Comparison of ENCODE assay signal across 15 cellular contexts in the genomic region with DNA sequence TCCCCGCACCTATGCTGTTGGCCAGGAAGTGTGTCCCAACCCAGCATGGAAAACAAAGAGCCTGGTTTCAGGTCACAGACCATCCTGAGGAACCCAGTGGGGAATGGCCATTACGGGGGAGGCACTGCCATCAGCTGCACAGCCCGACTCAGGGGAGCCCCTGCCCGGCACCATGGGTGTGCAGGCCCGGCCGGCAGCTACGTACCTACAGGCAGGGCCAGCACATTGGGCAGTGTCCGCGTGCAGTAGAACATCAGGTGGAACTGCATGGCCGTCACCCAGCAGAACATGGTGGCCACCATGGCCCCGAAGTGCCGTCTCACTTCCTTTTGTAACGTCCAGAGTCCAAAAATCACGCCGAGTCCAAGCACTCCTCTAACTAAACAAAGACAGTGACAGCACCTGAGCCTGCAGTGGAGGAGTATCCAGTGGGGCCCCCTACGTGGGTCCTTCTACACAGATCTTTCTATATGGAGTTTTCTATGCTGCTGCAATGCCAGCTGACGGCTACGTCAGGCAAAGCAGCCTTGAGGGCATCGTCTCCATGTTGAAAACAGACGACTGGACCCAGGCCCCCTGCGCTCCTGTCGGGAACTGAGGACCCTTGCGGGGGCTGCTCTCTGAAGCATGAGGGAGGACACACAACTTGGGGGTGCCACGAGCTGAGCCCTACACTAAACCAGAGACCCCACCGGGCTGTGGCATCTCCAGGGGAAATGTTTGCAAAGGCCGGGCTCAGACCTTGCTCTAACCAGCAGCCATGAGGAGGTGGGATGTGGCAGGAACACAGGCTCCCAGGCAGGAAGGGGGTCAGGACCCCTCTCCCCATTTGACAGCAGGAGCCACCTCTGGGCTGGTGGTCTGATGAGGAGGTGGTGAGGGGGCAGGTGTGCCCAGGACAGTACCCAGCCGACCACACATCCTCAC. TPM values are rescaled to one million over a fixed set of nuclear protein-coding genes. Genes with fewer than 3 reads are reported as not detected.
DNase-seq lines count a peak whose midpoint lies in the region; ATAC-seq, FAIRE-seq and TF ChIP-seq lines count a peak whose summit lies in the region.
"Had no signal": no experiment of that assay in that cellular context is flagged by ENCODE, and none has a peak within 500 bp of the region (broad histone marks: within the 10 kb centered on the region; RNA-seq: fewer than 3 reads in every experiment).

No MANE protein-coding gene starts in this region.

- no TSS peak for BruUV-seq in HepG2 (replicated peaks; lab: Mats Ljungman, UMichigan)

- no peaks in the 10 kb centered on the region for H3K9me3 Mint-ChIP-seq in neural crest cell
- H3K9me3 Mint-ChIP-seq: CD8-positive, alpha-beta memory T cell; HFFc6 had no signal

- intact Hi-C loops in HepG2 (cut with micrococcal nuclease; ENCODE audit: unreplicated experiment) = no loop called here

- ATAC-seq in T-helper 17 cell (no peak), HepG2 (peak; percentile 21; the same call in 1 of the 3 replicates), HG03571 (IDR thresholded peaks at IDR 0.05; ENCODE audit: unreplicated experiment) (no peak)
- ATAC-seq: A549 had no signal

- H3K36me3 Mint-ChIP-seq in T-helper 17 cell (ENCODE audit: low read depth) = no peaks in the 10 kb centered on the region
- peaks cover 2% of the 10 kb centered on the region for H3K36me3 Mint-ChIP-seq in neural crest cell (ENCODE audit: low read depth)

- no peak overlapping the region for H3K4me2 ChIP-seq in HepG2 (ENCODE audit: low read depth, low read length)
- H3K4me2 ChIP-seq: A549 had no signal

- DNase-seq in T-helper 17 cell (no peak), HepG2 (ENCODE audit: low spot score) (no peak), neural crest cell (ENCODE audit: low read depth, low spot score) (no peak), GM13976 (ENCODE audit: low spot score) (no peak), NAMALWA (ENCODE audit: low spot score) (no peak)
- DNase-seq: BE2C; Caco-2; CD8-positive, alpha-beta memory T cell; DND-41; GDM1; HCEC 1CT; HFFc6 had no signal

- no peak for TF ChIP-seq RAD21 in HepG2 (CRISPR knock-in tag; IDR thresholded peaks at IDR 0.05)

- H4K20me1 ChIP-seq in HepG2 (ENCODE audit: insufficient read depth, low read length) = no peaks in the 10 kb centered on the region

- H2AFZ ChIP-seq in HepG2 (ENCODE audit: low read length) = no peak overlapping the region

- WGBS in HepG2 (ENCODE audit: low lambda C conversion rate) = 67% methylated on average over 11 of the region's 27 CpGs

- H3K36me3 ChIP-seq in HepG2 (replicated peaks in 1 of 2; ENCODE audit: control insufficient read depth in 1 of 2, insufficient read depth in 2 of 2, low read length in 2 of 2) = peaks cover 9 to 32% of the 10 kb centered on the region in 2 experiments; a peak in 4 of 5 replicates

- CTCF ChIA-PET in HepG2 (lab: Yijun Ruan, JAX; ENCODE audit: low intra/inter-chr PET ratio, low total read pairs) = no interaction called here

- H3K27ac Mint-ChIP-seq in T-helper 17 cell (peak overlapping the region; percentile 27), neural crest cell (ENCODE audit: unreplicated experiment) (no peak overlapping the region)
- H3K27ac Mint-ChIP-seq: HFFc6 had no signal

- no peak overlapping the region for H3K4me3 ChIP-seq in HepG2 (replicated peaks in 1 of 3; ENCODE audit: insufficient read depth in 1 of 3, low read depth in 2 of 3, low read length in 3 of 3)
- H3K4me3 ChIP-seq: A549 had no signal

- H3K4me1 ChIP-seq in HepG2 (ENCODE audit: insufficient read depth, low read length) = peaks cover 12% of the 10 kb centered on the region
- H3K4me1 ChIP-seq: A549, BE2C, Caco-2 had no signal

- no peaks in the 10 kb centered on the region for H3K79me2 ChIP-seq in HepG2 (ENCODE audit: insufficient read depth, low read length)

- no peaks in the 10 kb centered on the region for H3K27me3 Mint-ChIP-seq in T-helper 17 cell
- no peaks in the 10 kb centered on the region for H3K27me3 Mint-ChIP-seq in neural crest cell (ENCODE audit: low read depth)
- H3K27me3 Mint-ChIP-seq: CD8-positive, alpha-beta memory T cell had no signal

- H3K4me3 Mint-ChIP-seq in T-helper 17 cell (no peak overlapping the region), neural crest cell (peak overlapping the region; percentile 38)
- H3K4me3 Mint-ChIP-seq: HFFc6 had no signal

- H3K4me1 Mint-ChIP-seq in T-helper 17 cell (peaks cover 8% of the 10 kb centered on the region), neural crest cell (no peaks in the 10 kb centered on the region)

- no peaks in the 10 kb centered on the region for H3K27me3 ChIP-seq in HepG2 (ENCODE audit: control insufficient read depth in 1 of 2, insufficient read depth in 2 of 2, low read length in 2 of 2)
- H3K27me3 ChIP-seq: BE2C had no signal

- TF ChIP-seq EP300 in HepG2 (IDR thresholded peaks at IDR 0.05; ENCODE audit: low read depth in 2 of 2, low read length in 2 of 2) (no peak), HepG2 (CRISPR knock-in tag; IDR thresholded peaks at IDR 0.05; ENCODE audit: borderline replicate concordance) (no peak)

- in situ Hi-C loops in HepG2 (cut with HindIII; ENCODE audit: extremely low pct_ligation_motif_present, low pct_unique_long_range_greater_than_20kb) (no loop called here), GM13976 (cut with MboI; ENCODE audit: low sequenced_read_pairs, unreplicated experiment) (no loop called here)

- TF ChIP-seq CTCF in HepG2 (CRISPR knock-in tag; IDR thresholded peaks at IDR 0.05) (no peak), neural crest cell (conservative IDR thresholded peaks at IDR 0.05) (no peak), GM13976 (IDR thresholded peaks at IDR 0.05; ENCODE audit: borderline replicate concordance, control extremely low read depth, extremely low read depth, insufficient read depth, missing control alignments) (no peak)

- H3K27ac ChIP-seq in HepG2 (ENCODE audit: extremely low read length, insufficient read depth, low read length) = no peak overlapping the region
- H3K27ac ChIP-seq: A549 had no signal

- FAIRE-seq in HepG2 (lab: Jason Lieb, UNC) = no peak
- FAIRE-seq: A549, GM12892 had no signal

- POLR2A ChIA-PET in HepG2 (lab: Yijun Ruan, JAX) = no interaction called here

- no peaks in the 10 kb centered on the region for H3K9me3 ChIP-seq in T-helper 17 cell (ENCODE audit: control insufficient read depth, low read length, poor library complexity, severe bottlenecking)
- no peaks in the 10 kb centered on the region for H3K9me3 ChIP-seq in HepG2 (ENCODE audit: low read length)
- H3K9me3 ChIP-seq: A549, BE2C, Caco-2 had no signal

- TF ChIP-seq POLR2A in HepG2 (IDR thresholded peaks at IDR 0.05; ENCODE audit: insufficient read depth in 1 of 2, low read depth in 2 of 2, low read length in 2 of 2) = no peak

- no peak overlapping the region for H3K9ac ChIP-seq in HepG2 (ENCODE audit: insufficient read depth, low read depth, low read length)

RNA-seq across cellular contexts. Expression of a gene that starts 7.7 kb away (rescaled TPM):
- total RNA-seq in T-helper 17 cell (10 to 100 TPM; 13.7 to 15.4 TPM), HepG2 (2016; rRNA removed; fragmentation: Illumina TruSeq; extraction: Trizol) (6.6 and 15.8 TPM in 2 replicates), neural crest cell (21.2 and 24.7 TPM in 2 replicates)
- total RNA-seq in HepG2 (2016; cell fraction: cytosol; rRNA removed; fragmentation: Illumina TruSeq; extraction: Trizol; ENCODE audit: low read depth) = 1.5 and 3.0 TPM in 2 replicates
- total RNA-seq in HepG2 (2016; cell fraction: insoluble cytoplasmic fraction; rRNA removed; fragmentation: Illumina TruSeq; extraction: Trizol) = 6.8 and 15.6 TPM in 2 replicates
- 6.4 and 10.5 TPM in 2 replicates for total RNA-seq in HepG2 (2016; cell fraction: membrane; rRNA removed; fragmentation: Illumina TruSeq; extraction: Trizol)
- 10.6 and 14.2 TPM in 2 replicates for total RNA-seq in HepG2 (2016; cell fraction: nucleus; rRNA removed; fragmentation: Illumina TruSeq; extraction: Trizol)
- 7.8 and 9.5 TPM in 2 replicates for polyA plus RNA-seq in HepG2 (2011; rRNA removed)
- 5.9 and 6.1 TPM in 2 replicates for polyA plus RNA-seq in HepG2 (2011; cell fraction: cytosol; rRNA removed)
- 25.1 and 26.7 TPM in 2 replicates for polyA plus RNA-seq in HepG2 (2011; cell fraction: nucleus; rRNA removed)
- polyA plus RNA-seq in HepG2 (2012) = 9.4 and 10.0 TPM in 2 replicates
- polyA plus RNA-seq in HepG2 (2016; cell fraction: cytosol; fragmentation: Illumina TruSeq; extraction: Trizol; ENCODE audit: low read depth) = 2.9 and 3.3 TPM in 2 replicates
- 6.1 and 6.8 TPM in 2 replicates for polyA plus RNA-seq in HepG2 (2016; cell fraction: insoluble cytoplasmic fraction; fragmentation: Illumina TruSeq; extraction: Trizol; ENCODE audit: low read depth)
- polyA plus RNA-seq in HepG2 (2016; cell fraction: membrane; fragmentation: Illumina TruSeq; extraction: Trizol; ENCODE audit: low read depth) = 5.6 and 6.9 TPM in 2 replicates
- polyA plus RNA-seq in HepG2 (2016; cell fraction: nucleus; fragmentation: Illumina TruSeq; extraction: Trizol; ENCODE audit: insufficient read depth, low read depth) = 26.3 and 30.4 TPM in 2 replicates
- 5.8 and 12.8 TPM in 2 replicates for polyA minus RNA-seq in HepG2 (2011; rRNA and poly(A)+ RNA removed; ENCODE audit: low replicate concordance)
- 5.7 and 7.1 TPM in 2 replicates for polyA minus RNA-seq in HepG2 (2011; cell fraction: cytosol; rRNA and poly(A)+ RNA removed)
- 3.4 and 4.5 TPM in 2 replicates for polyA minus RNA-seq in HepG2 (2011; cell fraction: nucleus; rRNA and poly(A)+ RNA removed)

RNA-seq across cellular contexts. Expression of a gene that starts 7.9 kb away (rescaled TPM):
- total RNA-seq in T-helper 17 cell (10 to 100 TPM; 28.1 to 36.7 TPM), HepG2 (2016; rRNA removed; fragmentation: Illumina TruSeq; extraction: Trizol) (19.6 and 44.7 TPM in 2 replicates), neural crest cell (39.6 and 43.8 TPM in 2 replicates)
- total RNA-seq in HepG2 (2016; cell fraction: cytosol; rRNA removed; fragmentation: Illumina TruSeq; extraction: Trizol; ENCODE audit: low read depth) = 22.4 and 24.2 TPM in 2 replicates
- 18.8 and 46.8 TPM in 2 replicates for total RNA-seq in HepG2 (2016; cell fraction: insoluble cytoplasmic fraction; rRNA removed; fragmentation: Illumina TruSeq; extraction: Trizol)
- total RNA-seq in HepG2 (2016; cell fraction: membrane; rRNA removed; fragmentation: Illumina TruSeq; extraction: Trizol) = 27.6 and 29.9 TPM in 2 replicates
- 35.5 and 40.6 TPM in 2 replicates for total RNA-seq in HepG2 (2016; cell fraction: nucleus; rRNA removed; fragmentation: Illumina TruSeq; extraction: Trizol)
- 17.2 and 20.2 TPM in 2 replicates for polyA plus RNA-seq in HepG2 (2011; rRNA removed)
- polyA plus RNA-seq in HepG2 (2011; cell fraction: cytosol; rRNA removed) = 16.7 and 25.6 TPM in 2 replicates
- 44.2 and 48.8 TPM in 2 replicates for polyA plus RNA-seq in HepG2 (2011; cell fraction: nucleus; rRNA removed)
- 9.4 and 10.2 TPM in 2 replicates for polyA plus RNA-seq in HepG2 (2012)
- polyA plus RNA-seq in HepG2 (2016; cell fraction: cytosol; fragmentation: Illumina TruSeq; extraction: Trizol; ENCODE audit: low read depth) = 25.8 and 29.9 TPM in 2 replicates
- polyA plus RNA-seq in HepG2 (2016; cell fraction: insoluble cytoplasmic fraction; fragmentation: Illumina TruSeq; extraction: Trizol; ENCODE audit: low read depth) = 22.7 and 25.1 TPM in 2 replicates
- 26.9 and 27.0 TPM in 2 replicates for polyA plus RNA-seq in HepG2 (2016; cell fraction: membrane; fragmentation: Illumina TruSeq; extraction: Trizol; ENCODE audit: low read depth)
- polyA plus RNA-seq in HepG2 (2016; cell fraction: nucleus; fragmentation: Illumina TruSeq; extraction: Trizol; ENCODE audit: insufficient read depth, low read depth) = 89.1 and 100 TPM in 2 replicates
- 6.9 and 14.7 TPM in 2 replicates for polyA minus RNA-seq in HepG2 (2011; rRNA and poly(A)+ RNA removed; ENCODE audit: low replicate concordance)
- 4.4 and 5.2 TPM in 2 replicates for polyA minus RNA-seq in HepG2 (2011; cell fraction: cytosol; rRNA and poly(A)+ RNA removed)
- 4.5 and 4.7 TPM in 2 replicates for polyA minus RNA-seq in HepG2 (2011; cell fraction: nucleus; rRNA and poly(A)+ RNA removed)

RNA-seq across cellular contexts. Expression of a gene that starts 50.1 kb away (rescaled TPM):
- total RNA-seq in T-helper 17 cell (100 to 1,000 TPM; 227 to 241 TPM), HepG2 (2016; rRNA removed; fragmentation: Illumina TruSeq; extraction: Trizol) (18.2 and 31.2 TPM in 2 replicates), neural crest cell (29.9 and 31.0 TPM in 2 replicates)
- total RNA-seq in HepG2 (2016; cell fraction: cytosol; rRNA removed; fragmentation: Illumina TruSeq; extraction: Trizol; ENCODE audit: low read depth) = 12.4 and 12.6 TPM in 2 replicates
- total RNA-seq in HepG2 (2016; cell fraction: insoluble cytoplasmic fraction; rRNA removed; fragmentation: Illumina TruSeq; extraction: Trizol) = 17.3 and 32.7 TPM in 2 replicates
- total RNA-seq in HepG2 (2016; cell fraction: membrane; rRNA removed; fragmentation: Illumina TruSeq; extraction: Trizol) = 27.1 and 31.2 TPM in 2 replicates
- 24.6 and 30.5 TPM in 2 replicates for total RNA-seq in HepG2 (2016; cell fraction: nucleus; rRNA removed; fragmentation: Illumina TruSeq; extraction: Trizol)
- polyA plus RNA-seq in HepG2 (2011; rRNA removed) = 21.6 and 24.1 TPM in 2 replicates
- polyA plus RNA-seq in HepG2 (2011; cell fraction: cytosol; rRNA removed) = 21.4 and 47.8 TPM in 2 replicates
- 121 and 136 TPM in 2 replicates for polyA plus RNA-seq in HepG2 (2011; cell fraction: nucleus; rRNA removed)
- 22.6 and 36.4 TPM in 2 replicates for polyA plus RNA-seq in HepG2 (2012)
- 7.3 and 9.3 TPM in 2 replicates for polyA plus RNA-seq in HepG2 (2016; cell fraction: cytosol; fragmentation: Illumina TruSeq; extraction: Trizol; ENCODE audit: low read depth)
- polyA plus RNA-seq in HepG2 (2016; cell fraction: insoluble cytoplasmic fraction; fragmentation: Illumina TruSeq; extraction: Trizol; ENCODE audit: low read depth) = 21.4 and 25.4 TPM in 2 replicates
- polyA plus RNA-seq in HepG2 (2016; cell fraction: membrane; fragmentation: Illumina TruSeq; extraction: Trizol; ENCODE audit: low read depth) = 17.2 and 17.8 TPM in 2 replicates
- 62.7 and 63.0 TPM in 2 replicates for polyA plus RNA-seq in HepG2 (2016; cell fraction: nucleus; fragmentation: Illumina TruSeq; extraction: Trizol; ENCODE audit: insufficient read depth, low read depth)
- 8.8 and 50.3 TPM in 2 replicates for polyA minus RNA-seq in HepG2 (2011; rRNA and poly(A)+ RNA removed; ENCODE audit: low replicate concordance)
- polyA minus RNA-seq in HepG2 (2011; cell fraction: cytosol; rRNA and poly(A)+ RNA removed) = 23.0 and 37.5 TPM in 2 replicates
- 17.0 and 22.8 TPM in 2 replicates for polyA minus RNA-seq in HepG2 (2011; cell fraction: nucleus; rRNA and poly(A)+ RNA removed)

RNA-seq across cellular contexts. Expression of a gene that starts 56.8 kb away (rescaled TPM):
- 10 to 100 TPM; 15.4 to 20.4 TPM for total RNA-seq in T-helper 17 cell
- 9.6 and 11.9 TPM in 2 replicates for total RNA-seq in HepG2 (2016; rRNA removed; fragmentation: Illumina TruSeq; extraction: Trizol)
- total RNA-seq in HepG2 (2016; cell fraction: cytosol; rRNA removed; fragmentation: Illumina TruSeq; extraction: Trizol; ENCODE audit: low read depth) = 0.91 and 1.3 TPM in 2 replicates
- 9.6 and 9.7 TPM in 2 replicates for total RNA-seq in HepG2 (2016; cell fraction: insoluble cytoplasmic fraction; rRNA removed; fragmentation: Illumina TruSeq; extraction: Trizol)
- 5.5 TPM in 2 replicates for total RNA-seq in HepG2 (2016; cell fraction: membrane; rRNA removed; fragmentation: Illumina TruSeq; extraction: Trizol)
- 8.0 and 9.8 TPM in 2 replicates for total RNA-seq in HepG2 (2016; cell fraction: nucleus; rRNA removed; fragmentation: Illumina TruSeq; extraction: Trizol)
- 5.4 and 6.0 TPM in 2 replicates for polyA plus RNA-seq in HepG2 (2011; rRNA removed)
- polyA plus RNA-seq in HepG2 (2011; cell fraction: cytosol; rRNA removed) = 4.8 and 5.6 TPM in 2 replicates
- polyA plus RNA-seq in HepG2 (2011; cell fraction: nucleus; rRNA removed) = 9.9 and 11.1 TPM in 2 replicates
- 9.9 and 11.2 TPM in 2 replicates for polyA plus RNA-seq in HepG2 (2012)
- polyA plus RNA-seq in HepG2 (2016; cell fraction: cytosol; fragmentation: Illumina TruSeq; extraction: Trizol; ENCODE audit: low read depth) = 0.43 and 0.49 TPM in 2 replicates
- 9.0 and 10.5 TPM in 2 replicates for polyA plus RNA-seq in HepG2 (2016; cell fraction: insoluble cytoplasmic fraction; fragmentation: Illumina TruSeq; extraction: Trizol; ENCODE audit: low read depth)
- polyA plus RNA-seq in HepG2 (2016; cell fraction: membrane; fragmentation: Illumina TruSeq; extraction: Trizol; ENCODE audit: low read depth) = 2.4 and 2.7 TPM in 2 replicates
- polyA plus RNA-seq in HepG2 (2016; cell fraction: nucleus; fragmentation: Illumina TruSeq; extraction: Trizol; ENCODE audit: insufficient read depth, low read depth) = 13.2 and 13.5 TPM in 2 replicates
- 7.8 and 12.8 TPM in 2 replicates for polyA minus RNA-seq in HepG2 (2011; rRNA and poly(A)+ RNA removed; ENCODE audit: low replicate concordance)
- polyA minus RNA-seq in HepG2 (2011; cell fraction: cytosol; rRNA and poly(A)+ RNA removed) = 8.8 and 10.3 TPM in 2 replicates
- polyA minus RNA-seq in HepG2 (2011; cell fraction: nucleus; rRNA and poly(A)+ RNA removed) = 12.1 and 13.2 TPM in 2 replicates
- 43.8 and 44.5 TPM in 2 replicates for total RNA-seq in neural crest cell
